ENCODE assay signal across 2 cellular contexts in genomic region chr15:88877906-88878305, GRCh38.
TF ChIP-seq lines count a peak whose summit lies in the region.

No MANE protein-coding gene starts in this region.

TF ChIP-seq in WTC11, 78 proteins besides CTCF, POLR2A, EP300 and RAD21:
- no peak for TF ChIP-seq MXD4 (CRISPR knock-in tag; IDR thresholded peaks at IDR 0.05; ENCODE audit: borderline replicate concordance)
- 0 out of 2 replicates have a peak, but pooled peaks have one; percentile 3 for TF ChIP-seq HMGXB4 (CRISPR knock-in tag; IDR thresholded peaks at IDR 0.05)
TF ChIP-seq in WTC11: peak in this region for 1.

TF ChIP-seq in H1, 55 proteins besides CTCF, POLR2A, EP300 and RAD21:
- TF ChIP-seq KDM4A (IDR thresholded peaks at IDR 0.05; ENCODE audit: low read depth, low read length, severe bottlenecking) (no peak), POLR2AphosphoS5 (IDR thresholded peaks at IDR 0.05; ENCODE audit: low read depth, low read length) (0 out of 2 replicates have a peak, but pooled peaks have one; percentile 26)
